ENCODE assay signal across 14 cellular contexts in genomic region chr1:2134604-2135307, GRCh38. TPM values are rescaled to one million over a fixed set of nuclear protein-coding genes. Genes with fewer than 3 reads are reported as not detected.
DNase-seq lines count a peak whose midpoint lies in the region; ATAC-seq, FAIRE-seq and TF ChIP-seq lines count a peak whose summit lies in the region.
"Had no signal": no experiment of that assay in that cellular context is flagged by ENCODE, and none has a peak within 500 bp of the region (broad histone marks: within the 10 kb centered on the region; RNA-seq: fewer than 3 reads in every experiment).

No MANE protein-coding gene starts in this region.

- H2AFZ ChIP-seq in neuronal stem cell (ENCODE audit: low read length), result peak overlapping the region; percentile 78

- H2BK15ac ChIP-seq in neuronal stem cell (ENCODE audit: low read length), result peak overlapping the region; percentile 42

- H4K91ac ChIP-seq in neuronal stem cell (ENCODE audit: low read depth, low read length, poor library complexity), result peak overlapping the region; percentile 81

- H3K79me1 ChIP-seq in neuronal stem cell (ENCODE audit: low read depth, low read length), result peaks cover 6% of the 10 kb centered on the region

- peak overlapping the region; percentile 68 for H3K4ac ChIP-seq in neuronal stem cell (ENCODE audit: low read length)

- no peaks in the 10 kb centered on the region for H3K36me3 ChIP-seq in cardiac muscle cell
- no peaks in the 10 kb centered on the region for H3K36me3 ChIP-seq in neuronal stem cell (replicated peaks in 1 of 2; ENCODE audit: control insufficient read depth in 2 of 2, insufficient read depth in 2 of 2, low read length in 2 of 2)
- no peaks in the 10 kb centered on the region for H3K36me3 ChIP-seq in uterus
- H3K36me3 ChIP-seq in gastrocnemius medialis, result no peaks in the 10 kb centered on the region

- H3K9ac ChIP-seq in neuronal stem cell (ENCODE audit: low read depth, low read length, poor library complexity), result peak overlapping the region; percentile 86

- peak overlapping the region; percentile 96 for H3K27ac ChIP-seq in cardiac muscle cell
- no peak overlapping the region for H3K27ac ChIP-seq in neuronal stem cell (replicated peaks; ENCODE audit: low read length)
- H3K27ac ChIP-seq in uterus, result peak overlapping the region; percentile 37 to 90
- H3K27ac ChIP-seq in gastrocnemius medialis, result peak overlapping the region in 1 of 4 donors; percentile 37

- peaks cover 18% of the 10 kb centered on the region for H3K4me1 Mint-ChIP-seq in activated naive CD8-positive, alpha-beta T cell treated with anti-CD3 and anti-CD28 coated beads, Interleukin-2, amount 50 U/mL, for 24 hours
- peaks cover 10% of the 10 kb centered on the region for H3K4me1 Mint-ChIP-seq in activated naive CD8-positive, alpha-beta T cell treated with anti-CD3 and anti-CD28 coated beads for 36 hours

- no peaks in the 10 kb centered on the region for H3K36me3 Mint-ChIP-seq in activated naive CD8-positive, alpha-beta T cell treated with anti-CD3 and anti-CD28 coated beads, Interleukin-2, amount 50 U/mL, for 24 hours (ENCODE audit: low read depth)
- no peaks in the 10 kb centered on the region for H3K36me3 Mint-ChIP-seq in activated naive CD8-positive, alpha-beta T cell treated with anti-CD3 and anti-CD28 coated beads for 36 hours

- WGBS in neuronal stem cell (ENCODE audit: extremely low coverage in 2 of 2, insufficient read length in 2 of 2, insufficient replicate concordance in 1 of 2), 2 donors, result no CpG with 5 or more reads among the region's 40 CpGs

- H2BK120ac ChIP-seq in neuronal stem cell (ENCODE audit: low read depth, low read length), result no peak overlapping the region

- peak overlapping the region; percentile 95 for H2AK5ac ChIP-seq in neuronal stem cell (ENCODE audit: low read depth, low read length)

- in situ Hi-C loops in gastrocnemius medialis (cut with MboI; ENCODE audit: low sequenced_read_pairs in 4 of 4), result no loop called here

- H3K14ac ChIP-seq in neuronal stem cell (ENCODE audit: low read length), result no peak overlapping the region

- H3K18ac ChIP-seq in neuronal stem cell (ENCODE audit: low read length), result peak overlapping the region; percentile 52

- H2BK12ac ChIP-seq in neuronal stem cell (ENCODE audit: low read length), result no peak overlapping the region

- H3K4me1 ChIP-seq in cardiac muscle cell (ENCODE audit: low read depth) (peaks cover 23% of the 10 kb centered on the region), neuronal stem cell (ENCODE audit: control insufficient read depth in 2 of 2, insufficient read depth in 1 of 2, low read depth in 1 of 2, low read length in 2 of 2) (peaks cover 29 to 31% of the 10 kb centered on the region in 2 donors), uterus (no peaks in the 10 kb centered on the region), gastrocnemius medialis (peaks cover 0 to 13% of the 10 kb centered on the region in 2 donors)

- H3K27me3 Mint-ChIP-seq in activated naive CD8-positive, alpha-beta T cell treated with anti-CD3 and anti-CD28 coated beads, Interleukin-2, amount 50 U/mL, for 24 hours, result no peaks in the 10 kb centered on the region
- H3K27me3 Mint-ChIP-seq in activated naive CD8-positive, alpha-beta T cell treated with anti-CD3 and anti-CD28 coated beads for 36 hours, result no peaks in the 10 kb centered on the region

- peak overlapping the region; percentile 38 for H3K4me3 Mint-ChIP-seq in activated naive CD8-positive, alpha-beta T cell treated with anti-CD3 and anti-CD28 coated beads, Interleukin-2, amount 50 U/mL, for 24 hours
- H3K4me3 Mint-ChIP-seq in activated naive CD8-positive, alpha-beta T cell treated with anti-CD3 and anti-CD28 coated beads for 36 hours, result no peak overlapping the region

- H3K23ac ChIP-seq in neuronal stem cell (ENCODE audit: low read depth, low read length, poor library complexity), result peak overlapping the region; percentile 82

- H4K8ac ChIP-seq in neuronal stem cell (ENCODE audit: low read depth, low read length), result no peak overlapping the region

- TF ChIP-seq POLR2A in uterus (IDR thresholded peaks at IDR 0.05) (no peak), gastrocnemius medialis (IDR thresholded peaks at IDR 0.05) (no peak)

- no peaks in the 10 kb centered on the region for H3K9me3 Mint-ChIP-seq in activated naive CD8-positive, alpha-beta T cell treated with anti-CD3 and anti-CD28 coated beads, Interleukin-2, amount 50 U/mL, for 24 hours
- H3K9me3 Mint-ChIP-seq in activated naive CD8-positive, alpha-beta T cell treated with anti-CD3 and anti-CD28 coated beads for 36 hours, result no peaks in the 10 kb centered on the region
- H3K9me3 Mint-ChIP-seq: activated T-cell treated with anti-CD3 and anti-CD28 coated beads, Interleukin-2, amount 50 U/mL, for 72 hours had no signal

- H3K4me2 ChIP-seq in neuronal stem cell (ENCODE audit: insufficient read depth, low read length, poor library complexity, severe bottlenecking), result no peak overlapping the region

- no peak for DNase-seq in activated naive CD8-positive, alpha-beta T cell treated with anti-CD3 and anti-CD28 coated beads, Interleukin-2, amount 50 U/mL, for 24 hours
- no peak for DNase-seq in activated naive CD8-positive, alpha-beta T cell treated with anti-CD3 and anti-CD28 coated beads for 36 hours
- no peak for DNase-seq in cardiac muscle cell (ENCODE audit: low read depth in 1 of 2, low spot score in 1 of 2)
- DNase-seq in neuronal stem cell (ENCODE audit: low spot score), result no peak
- DNase-seq in uterus, result no peak
- DNase-seq in gastrocnemius medialis, result no peak
- no peak for DNase-seq in RCC 7860 (ENCODE audit: low spot score)
- no peak for DNase-seq in mucosa of gallbladder (ENCODE audit: low spot score)
- DNase-seq: activated T-cell treated with anti-CD3 and anti-CD28 coated beads, Interleukin-2, amount 50 U/mL, for 72 hours; H7; MV-4-11; NK-92 treated with Interleukin-12 subunit alpha and Interleukin-12 subunit beta, amount 100 ng/mL, for 24 hours had no signal

- H2BK5ac ChIP-seq in neuronal stem cell (ENCODE audit: low read length), result peak overlapping the region; percentile 82

- H3K27ac Mint-ChIP-seq in activated naive CD8-positive, alpha-beta T cell treated with anti-CD3 and anti-CD28 coated beads, Interleukin-2, amount 50 U/mL, for 24 hours, result no peak overlapping the region
- H3K27ac Mint-ChIP-seq in activated naive CD8-positive, alpha-beta T cell treated with anti-CD3 and anti-CD28 coated beads for 36 hours, result no peak overlapping the region
- H3K27ac Mint-ChIP-seq: activated T-cell treated with anti-CD3 and anti-CD28 coated beads, Interleukin-2, amount 50 U/mL, for 72 hours had no signal

- no peaks in the 10 kb centered on the region for H3K27me3 ChIP-seq in cardiac muscle cell
- H3K27me3 ChIP-seq in neuronal stem cell (ENCODE audit: control insufficient read depth in 3 of 3, insufficient read depth in 3 of 3, low read depth in 1 of 3, low read length in 3 of 3), result peaks cover 0 to 13% (median 0%) of the 10 kb centered on the region in 3 experiments
- H3K27me3 ChIP-seq in uterus, result no peaks in the 10 kb centered on the region
- peaks cover 25 to 40% (median 26%) of the 10 kb centered on the region in 3 donors for H3K27me3 ChIP-seq in gastrocnemius medialis

- FAIRE-seq in RCC 7860 (lab: Jason Lieb, UNC), result no peak
- FAIRE-seq: A549 had no signal

- ATAC-seq in activated naive CD8-positive, alpha-beta T cell treated with anti-CD3 and anti-CD28 coated beads, Interleukin-2, amount 50 U/mL, for 24 hours, result no peak
- ATAC-seq in gastrocnemius medialis, result no peak
- ATAC-seq: A549; activated T-cell treated with anti-CD3 and anti-CD28 coated beads, Interleukin-2, amount 50 U/mL, for 72 hours; psoas muscle had no signal

- no peak for TF ChIP-seq CTCF in cardiac muscle cell (IDR thresholded peaks at IDR 0.05; ENCODE audit: low read depth, low read length)
- no peak for TF ChIP-seq CTCF in uterus (IDR thresholded peaks at IDR 0.05)
- TF ChIP-seq CTCF in gastrocnemius medialis (IDR thresholded peaks at IDR 0.05 in 4 of 5, conservative IDR thresholded peaks at IDR 0.05 in 1 of 5), result no peak

- H3K9me3 ChIP-seq in cardiac muscle cell (ENCODE audit: low read depth) (no peaks in the 10 kb centered on the region), neuronal stem cell (replicated peaks in 1 of 2; ENCODE audit: control insufficient read depth in 2 of 2, insufficient read depth in 1 of 2, low read depth in 1 of 2, low read length in 2 of 2) (no peaks in the 10 kb centered on the region), uterus (no peaks in the 10 kb centered on the region), gastrocnemius medialis (no peaks in the 10 kb centered on the region)
- H3K9me3 ChIP-seq: A549, psoas muscle had no signal

- H3K4me3 ChIP-seq in cardiac muscle cell (no peak overlapping the region), neuronal stem cell (ENCODE audit: low read length in 2 of 2) (no peak overlapping the region), uterus (no peak overlapping the region), gastrocnemius medialis (no peak overlapping the region)
- H3K4me3 ChIP-seq: A549, psoas muscle had no signal

- intact Hi-C loops in uterus (cut with DNase I; ENCODE audit: low total_unique reads), result no loop called here
- intact Hi-C loops in gastrocnemius medialis (cut with DNase I; ENCODE audit: low total_unique reads), result loop anchor here (5.0 kb wide), 1 partner anchor 248 kb away; no protein-coding TSS in a partner anchor

RNA-seq across cellular contexts. Expression of gene FAAP20, which starts 59.8 kb away (rescaled TPM):
- total RNA-seq in activated naive CD8-positive, alpha-beta T cell treated with anti-CD3 and anti-CD28 coated beads for 36 hours, result 10 to 100 TPM; 69.3 to 71.4 TPM
- total RNA-seq in cardiac muscle cell (109 and 130 TPM in 2 replicates), uterus (10 to 100 TPM in 2 of 4 donors, 1 to 10 TPM in 2; 1.5 to 68.5 (median 15.4) TPM), gastrocnemius medialis (10 to 100 TPM; 12.1 to 26.2 (median 17.3) TPM), mucosa of gallbladder (74.2 TPM)
- polyA plus RNA-seq in cardiac muscle cell, result 188 and 219 TPM in 2 replicates
- polyA plus RNA-seq in neuronal stem cell (2013, experiment 1 of 2), result 108 TPM
- 108 TPM for polyA plus RNA-seq in neuronal stem cell (2013, experiment 2 of 2)
